14 cellular contexts compared by ENCODE assay signal in genomic region chr11:66188580-66188979, GRCh38.
DNase-seq lines count a peak whose midpoint lies in the region; ATAC-seq and TF ChIP-seq lines count a peak whose summit lies in the region.
"Had no signal": no experiment of that assay in that cellular context is flagged by ENCODE, and none has a peak within 500 bp of the region (broad histone marks: within the 10 kb centered on the region; RNA-seq: fewer than 3 reads in every experiment).

No MANE protein-coding gene starts in this region.

- DNase-seq in AG09319 (ENCODE audit: extremely low read depth, low read depth) (peak; percentile 7), HT1080 (ENCODE audit: low read depth) (peak; percentile 71), astrocyte of the cerebellum (ENCODE audit: low read depth) (peak; percentile 35), hepatic stellate cell (ENCODE audit: low spot score) (peak; percentile 45), NCI-H2227 (lab: John Stamatoyannopoulos, UW; ENCODE audit: unreplicated experiment) (no peak)
- DNase-seq: activated T-cell treated with anti-CD3 and anti-CD28 coated beads, Interleukin-2, amount 50 U/mL, for 4 hours; cerebellar nuclear complex; gastrocnemius medialis; stimulated activated CD4-positive, alpha-beta T cell treated with anti-CD3 and anti-CD28 coated beads, Interleukin-12 subunit alpha, Interleukin-12 subunit beta, amount 100 ng/mL, for 4 hours; stimulated activated CD8-positive, alpha-beta memory T cell treated with anti-CD3 and anti-CD28 coated beads, Interleukin-4, amount 100 ng/mL, for 48 hours had no signal

- ATAC-seq in GM18511 (IDR thresholded peaks at IDR 0.05; ENCODE audit: unreplicated experiment) (no peak), HG03378 (IDR thresholded peaks at IDR 0.05; ENCODE audit: unreplicated experiment) (no peak), GM21619 (IDR thresholded peaks at IDR 0.05; ENCODE audit: unreplicated experiment) (no peak)
- ATAC-seq: activated T-cell treated with anti-CD3 and anti-CD28 coated beads, Interleukin-2, amount 50 U/mL, for 4 hours; gastrocnemius medialis; Panc1 had no signal

- TF ChIP-seq CTCF in AG09319 (IDR thresholded peaks at IDR 0.05; ENCODE audit: low read depth, low read length) (no peak), astrocyte of the cerebellum (IDR thresholded peaks at IDR 0.05; ENCODE audit: low read depth, low read length, missing control alignments) (no peak)

- in situ Hi-C loops in astrocyte of the cerebellum (cut with HindIII; ENCODE audit: low sequenced_read_pairs) = no loop called here

- H3K4me3 ChIP-seq in astrocyte of the cerebellum (ENCODE audit: low read depth, low read length) = no peak overlapping the region
- H3K4me3 ChIP-seq: gastrocnemius medialis had no signal
